9 cellular contexts compared by ENCODE assay signal in genomic region chr18:59123588-59124369, GRCh38. TPM values are rescaled to one million over a fixed set of nuclear protein-coding genes. Genes with fewer than 3 reads are reported as not detected.
DNase-seq lines count a peak whose midpoint lies in the region; ATAC-seq lines count a peak whose summit lies in the region.
"Had no signal": no experiment of that assay in that cellular context is flagged by ENCODE, and none has a peak within 500 bp of the region (broad histone marks: within the 10 kb centered on the region; RNA-seq: fewer than 3 reads in every experiment).

No MANE protein-coding gene starts in this region.

- H3K4me3 Mint-ChIP-seq in naive thymus-derived CD4-positive, alpha-beta T cell: no peak overlapping the region
- no peak overlapping the region for H3K4me3 Mint-ChIP-seq in naive thymus-derived CD8-positive, alpha-beta T cell
- H3K4me3 Mint-ChIP-seq: activated CD4-positive, alpha-beta T cell treated with anti-CD3 and anti-CD28 coated beads, Interleukin-2, amount 10 ng/mL, durations not matched to agents 7 days and 5 days had no signal

- H3K36me3 ChIP-seq in GM23248 (ENCODE audit: low read depth): no peaks in the 10 kb centered on the region
- H3K36me3 ChIP-seq in naive thymus-derived CD4-positive, alpha-beta T cell (ENCODE audit: control insufficient read depth in 2 of 3, insufficient read depth in 3 of 3, low read length in 3 of 3): no peaks in the 10 kb centered on the region

- DNase-seq in AG20443 (ENCODE audit: low spot score) (peak; percentile 89), GM23248 (peak; percentile 94), RPMI7951 (ENCODE audit: low read depth) (peak; percentile 81), hepatic stellate cell (ENCODE audit: low spot score) (peak; percentile 81), AML-193 (lab: John Stamatoyannopoulos, UW) (no peak), ecto neural progenitor cell (ENCODE audit: low spot score) (no peak)
- no peak for DNase-seq in naive thymus-derived CD4-positive, alpha-beta T cell
- DNase-seq in naive thymus-derived CD8-positive, alpha-beta T cell: no peak
- DNase-seq: activated CD4-positive, alpha-beta T cell treated with anti-CD3 and anti-CD28 coated beads, Interleukin-2, amount 10 ng/mL, durations not matched to agents 7 days and 5 days had no signal

- H3K9me3 Mint-ChIP-seq in naive thymus-derived CD4-positive, alpha-beta T cell: no peaks in the 10 kb centered on the region
- peaks cover 0 to 2% (median 0%) of the 10 kb centered on the region in 9 donors for H3K9me3 Mint-ChIP-seq in naive thymus-derived CD8-positive, alpha-beta T cell
- H3K9me3 Mint-ChIP-seq: activated CD4-positive, alpha-beta T cell treated with anti-CD3 and anti-CD28 coated beads, Interleukin-2, amount 10 ng/mL, durations not matched to agents 7 days and 5 days had no signal

- H3K9me2 ChIP-seq in GM23248 (ENCODE audit: insufficient read depth): no peaks in the 10 kb centered on the region

- in situ Hi-C loops in GM23248 (cut with MboI): no loop called here

- CTCF ChIA-PET in naive thymus-derived CD4-positive, alpha-beta T cell (lab: Charles Lee): interaction anchor here (0.8 to 1.3 kb wide), 2 partner anchors 10 to 24 kb away, joined by 3 read pairs; no protein-coding TSS in a partner anchor

- H4K20me1 ChIP-seq in GM23248 (ENCODE audit: insufficient read depth): no peaks in the 10 kb centered on the region

- no peaks in the 10 kb centered on the region for H3K36me3 Mint-ChIP-seq in naive thymus-derived CD4-positive, alpha-beta T cell
- no peaks in the 10 kb centered on the region for H3K36me3 Mint-ChIP-seq in naive thymus-derived CD8-positive, alpha-beta T cell

- peaks cover 14% of the 10 kb centered on the region for H3F3A ChIP-seq in GM23248 (ENCODE audit: insufficient read depth)

- intact Hi-C loops in naive thymus-derived CD4-positive, alpha-beta T cell (cut with micrococcal nuclease): no loop called here

- H3K27me3 ChIP-seq in GM23248 (replicated peaks; ENCODE audit: insufficient read depth): peaks cover 21% of the 10 kb centered on the region
- H3K27me3 ChIP-seq in naive thymus-derived CD4-positive, alpha-beta T cell (ENCODE audit: control insufficient read depth in 2 of 2, insufficient read depth in 2 of 2, low read length in 2 of 2): no peaks in the 10 kb centered on the region

- H2AFZ ChIP-seq in GM23248: no peak overlapping the region

- peak overlapping the region; percentile 31; the same call in 1 of the 2 replicates for H3K27ac ChIP-seq in GM23248
- H3K27ac ChIP-seq in naive thymus-derived CD4-positive, alpha-beta T cell (ENCODE audit: low read depth, low read length): no peak overlapping the region

- peaks cover 4% of the 10 kb centered on the region for H3K4me1 ChIP-seq in GM23248 (ENCODE audit: insufficient read depth)
- no peaks in the 10 kb centered on the region for H3K4me1 ChIP-seq in naive thymus-derived CD4-positive, alpha-beta T cell (ENCODE audit: control insufficient read depth in 2 of 2, insufficient read depth in 2 of 2, low read length in 2 of 2)

- no peak overlapping the region for H3K9ac ChIP-seq in GM23248

- WGBS in GM23248 (ENCODE audit: low coverage in 1 of 2, low lambda C conversion rate in 2 of 2, missing lambda C conversion rate in 2 of 2), 2 experiments: 14 to 19% methylated on average over 5 of the region's 5 CpGs

- no peaks in the 10 kb centered on the region for H3K79me2 ChIP-seq in GM23248 (ENCODE audit: insufficient read depth)

- no peak overlapping the region for H3K27ac Mint-ChIP-seq in naive thymus-derived CD4-positive, alpha-beta T cell
- H3K27ac Mint-ChIP-seq in naive thymus-derived CD8-positive, alpha-beta T cell: no peak overlapping the region
- H3K27ac Mint-ChIP-seq: activated CD4-positive, alpha-beta T cell treated with anti-CD3 and anti-CD28 coated beads, Interleukin-2, amount 10 ng/mL, durations not matched to agents 7 days and 5 days had no signal

- H3K4me3 ChIP-seq in GM23248: no peak overlapping the region
- no peak overlapping the region for H3K4me3 ChIP-seq in naive thymus-derived CD4-positive, alpha-beta T cell (ENCODE audit: low read length)

- POLR2A ChIA-PET in naive thymus-derived CD4-positive, alpha-beta T cell (lab: Charles Lee): no interaction called here
- POLR2A ChIA-PET in naive thymus-derived CD8-positive, alpha-beta T cell (lab: Charles Lee): no interaction called here

- H3K4me1 Mint-ChIP-seq in naive thymus-derived CD4-positive, alpha-beta T cell: peaks cover 0 to 2% (median 0%) of the 10 kb centered on the region in 7 donors
- H3K4me1 Mint-ChIP-seq in naive thymus-derived CD8-positive, alpha-beta T cell: no peaks in the 10 kb centered on the region
- H3K4me1 Mint-ChIP-seq: activated CD4-positive, alpha-beta T cell treated with anti-CD3 and anti-CD28 coated beads, Interleukin-2, amount 10 ng/mL, durations not matched to agents 7 days and 5 days had no signal

- H3K9me3 ChIP-seq in GM23248 (ENCODE audit: low read depth): no peaks in the 10 kb centered on the region
- H3K9me3 ChIP-seq in naive thymus-derived CD4-positive, alpha-beta T cell (ENCODE audit: control insufficient read depth in 2 of 3, low read length in 3 of 3): no peaks in the 10 kb centered on the region

- H3K27me3 Mint-ChIP-seq in naive thymus-derived CD4-positive, alpha-beta T cell: peaks cover 27 to 49% (median 35%) of the 10 kb centered on the region in 5 donors
- H3K27me3 Mint-ChIP-seq in naive thymus-derived CD8-positive, alpha-beta T cell: peaks cover 13 to 35% (median 19%) of the 10 kb centered on the region in 5 donors

- ATAC-seq in naive thymus-derived CD4-positive, alpha-beta T cell: no peak
- ATAC-seq in naive thymus-derived CD8-positive, alpha-beta T cell: no peak

- peak overlapping the region; percentile 27 for H3K4me2 ChIP-seq in GM23248 (ENCODE audit: unreplicated experiment)

RNA-seq across cellular contexts. Expression of gene SEC11C, which starts 15.9 kb away (rescaled TPM):
- 7.7 and 16.7 TPM in 2 replicates for total RNA-seq in GM23248 (2014; rRNA removed; shearing (Covaris generic))
- 62.0 and 63.9 TPM in 2 replicates for polyA plus RNA-seq in GM23248 (2016; fragmentation: Nextera tagmentation; extraction: Ambion mirVana)
- total RNA-seq in RPMI7951 (2014; rRNA removed; shearing (Covaris generic)): 29.3 and 50.4 TPM in 2 replicates
- total RNA-seq in naive thymus-derived CD4-positive, alpha-beta T cell: 100 to 1,000 TPM in 1 of 5 experiments, 10 to 100 TPM in 4; 41.4 to 111 (median 53.8) TPM
- 100 to 1,000 TPM in 1 of 2 donors, 10 to 100 TPM in 1; 92.4 to 137 TPM for polyA plus RNA-seq in naive thymus-derived CD4-positive, alpha-beta T cell
- 10 to 100 TPM; 36.6 to 42.4 TPM for total RNA-seq in naive thymus-derived CD8-positive, alpha-beta T cell
- 100 to 1,000 TPM; 102 to 151 (median 116) TPM for polyA plus RNA-seq in naive thymus-derived CD8-positive, alpha-beta T cell

Comparison
In these comparisons a context has a peak if more than half of its experiments do, and no peak if none do; other contexts are left out.
1. DNase-seq: peak in AG20443 (single experiment), GM23248 (single experiment), RPMI7951 (single experiment) and hepatic stellate cell (single experiment); none in AML-193 (0 of 2), ecto neural progenitor cell (single experiment), naive thymus-derived CD4-positive, alpha-beta T cell (0 of 9) and naive thymus-derived CD8-positive, alpha-beta T cell (0 of 10).